28 cellular contexts compared by ENCODE assay signal in the genomic region with DNA sequence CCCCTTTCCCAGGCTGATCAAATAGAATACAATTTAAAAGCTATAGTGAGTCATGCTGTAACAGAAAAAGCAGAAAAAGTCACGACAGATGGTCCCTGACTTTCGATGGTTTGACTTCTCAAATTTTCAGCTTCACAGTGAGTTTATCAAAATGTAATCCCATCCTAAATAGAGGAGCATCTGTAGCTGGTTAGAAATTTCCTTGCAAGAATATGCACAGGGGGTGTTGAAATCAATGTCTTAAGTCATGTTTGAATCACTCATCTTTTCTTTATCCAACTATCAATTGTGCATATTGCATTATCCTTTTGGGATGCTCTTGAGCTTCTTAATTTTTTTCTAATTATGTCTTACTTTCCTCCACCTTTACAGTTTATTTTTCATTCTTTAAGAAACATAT.
"Had no signal": no experiment of that assay in that cellular context is flagged by ENCODE, and none has a peak within 500 bp of the region (broad histone marks: within the 10 kb centered on the region; RNA-seq: fewer than 3 reads in every experiment).

No MANE protein-coding gene starts in this region.

- H3K36me3 Mint-ChIP-seq: activated naive CD8-positive, alpha-beta T cell treated with anti-CD3 and anti-CD28 coated beads for 36 hours; naive thymus-derived CD4-positive, alpha-beta T cell; stimulated activated memory B cell treated with anti-CD40 and anti-IgM and Interleukin-4, amounts not matched to agents 10 μg/mL and 1 μg/mL and 100 μg/mL, for 72 hours; WTC11 had no signal

- H3K9me3 Mint-ChIP-seq: neural crest cell; stimulated activated memory B cell treated with anti-CD40 and anti-IgM and Interleukin-4, amounts not matched to agents 10 μg/mL and 1 μg/mL and 100 μg/mL, for 72 hours; WTC11 had no signal

- H3K4me1 Mint-ChIP-seq: activated naive CD8-positive, alpha-beta T cell treated with anti-CD3 and anti-CD28 coated beads for 36 hours; activated T-helper 17 cell treated with anti-CD3 and anti-CD28 coated beads, Interleukin-2, amount 50 U/mL, for 72 hours; central memory CD8-positive, alpha-beta T cell; naive thymus-derived CD4-positive, alpha-beta T cell; neural crest cell; stimulated activated memory B cell treated with anti-CD40 and anti-IgM and Interleukin-4, amounts not matched to agents 10 μg/mL and 1 μg/mL and 100 μg/mL, for 72 hours had no signal

- DNase-seq: activated CD4-positive, alpha-beta T cell treated with anti-CD3 and anti-CD28 coated beads, Interleukin-2, amount 50 U/mL, for 4 hours; activated CD8-positive, alpha-beta memory T cell treated with anti-CD3 and anti-CD28 coated beads for 24 hours; activated CD8-positive, alpha-beta memory T cell treated with anti-CD3 and anti-CD28 coated beads, Interleukin-2, amount 50 U/mL, for 4 hours; activated naive CD4-positive, alpha-beta T cell treated with Interleukin-2 at 50 U/mL for 16 hours; activated naive CD8-positive, alpha-beta T cell treated with anti-CD3 and anti-CD28 coated beads for 36 hours; activated T-cell treated with anti-CD3 and anti-CD28 coated beads, Interleukin-2, amount 50 U/mL, for 24 hours; amniotic stem cell; colonic mucosa; dorsolateral prefrontal cortex; effector memory CD8-positive, alpha-beta T cell; esophagus squamous epithelium; foreskin melanocyte; hippocampal formation; left ventricle myocardium inferior; naive thymus-derived CD4-positive, alpha-beta T cell; posterior cingulate gyrus; right lobe of liver; small intestine; stimulated activated CD4-positive, alpha-beta T cell treated with anti-CD3 and anti-CD28 coated beads, Interleukin-15, amount 100 ng/mL, for 24 hours; stomach; T1000; transverse colon; uterus had no signal

- H3K27ac Mint-ChIP-seq: activated naive CD8-positive, alpha-beta T cell treated with anti-CD3 and anti-CD28 coated beads for 36 hours; activated T-cell treated with anti-CD3 and anti-CD28 coated beads, Interleukin-2, amount 50 U/mL, for 24 hours; activated T-helper 17 cell treated with anti-CD3 and anti-CD28 coated beads, Interleukin-2, amount 50 U/mL, for 72 hours; effector memory CD8-positive, alpha-beta T cell; naive thymus-derived CD4-positive, alpha-beta T cell; stimulated activated memory B cell treated with anti-CD40 and anti-IgM and Interleukin-4, amounts not matched to agents 10 μg/mL and 1 μg/mL and 100 μg/mL, for 72 hours; WTC11 had no signal

- H3K27me3 Mint-ChIP-seq: activated naive CD8-positive, alpha-beta T cell treated with anti-CD3 and anti-CD28 coated beads for 36 hours; activated T-cell treated with anti-CD3 and anti-CD28 coated beads, Interleukin-2, amount 50 U/mL, for 24 hours; activated T-helper 17 cell treated with anti-CD3 and anti-CD28 coated beads, Interleukin-2, amount 50 U/mL, for 72 hours; central memory CD8-positive, alpha-beta T cell; effector memory CD8-positive, alpha-beta T cell; naive thymus-derived CD4-positive, alpha-beta T cell; stimulated activated memory B cell treated with anti-CD40 and anti-IgM and Interleukin-4, amounts not matched to agents 10 μg/mL and 1 μg/mL and 100 μg/mL, for 72 hours had no signal

- ATAC-seq: activated T-helper 17 cell treated with anti-CD3 and anti-CD28 coated beads, Interleukin-2, amount 50 U/mL, for 72 hours; effector memory CD8-positive, alpha-beta T cell; naive thymus-derived CD4-positive, alpha-beta T cell; right lobe of liver; stimulated activated memory B cell treated with anti-CD40 and anti-IgM and Interleukin-4, amounts not matched to agents 10 μg/mL and 1 μg/mL and 100 μg/mL, for 72 hours; WTC11 had no signal

- H3K4me3 Mint-ChIP-seq: activated naive CD8-positive, alpha-beta T cell treated with anti-CD3 and anti-CD28 coated beads for 36 hours; activated T-cell treated with anti-CD3 and anti-CD28 coated beads, Interleukin-2, amount 50 U/mL, for 24 hours; activated T-helper 17 cell treated with anti-CD3 and anti-CD28 coated beads, Interleukin-2, amount 50 U/mL, for 72 hours; central memory CD8-positive, alpha-beta T cell; effector memory CD8-positive, alpha-beta T cell; naive thymus-derived CD4-positive, alpha-beta T cell; neural crest cell; stimulated activated memory B cell treated with anti-CD40 and anti-IgM and Interleukin-4, amounts not matched to agents 10 μg/mL and 1 μg/mL and 100 μg/mL, for 72 hours; WTC11 had no signal
